In the genomic region with DNA sequence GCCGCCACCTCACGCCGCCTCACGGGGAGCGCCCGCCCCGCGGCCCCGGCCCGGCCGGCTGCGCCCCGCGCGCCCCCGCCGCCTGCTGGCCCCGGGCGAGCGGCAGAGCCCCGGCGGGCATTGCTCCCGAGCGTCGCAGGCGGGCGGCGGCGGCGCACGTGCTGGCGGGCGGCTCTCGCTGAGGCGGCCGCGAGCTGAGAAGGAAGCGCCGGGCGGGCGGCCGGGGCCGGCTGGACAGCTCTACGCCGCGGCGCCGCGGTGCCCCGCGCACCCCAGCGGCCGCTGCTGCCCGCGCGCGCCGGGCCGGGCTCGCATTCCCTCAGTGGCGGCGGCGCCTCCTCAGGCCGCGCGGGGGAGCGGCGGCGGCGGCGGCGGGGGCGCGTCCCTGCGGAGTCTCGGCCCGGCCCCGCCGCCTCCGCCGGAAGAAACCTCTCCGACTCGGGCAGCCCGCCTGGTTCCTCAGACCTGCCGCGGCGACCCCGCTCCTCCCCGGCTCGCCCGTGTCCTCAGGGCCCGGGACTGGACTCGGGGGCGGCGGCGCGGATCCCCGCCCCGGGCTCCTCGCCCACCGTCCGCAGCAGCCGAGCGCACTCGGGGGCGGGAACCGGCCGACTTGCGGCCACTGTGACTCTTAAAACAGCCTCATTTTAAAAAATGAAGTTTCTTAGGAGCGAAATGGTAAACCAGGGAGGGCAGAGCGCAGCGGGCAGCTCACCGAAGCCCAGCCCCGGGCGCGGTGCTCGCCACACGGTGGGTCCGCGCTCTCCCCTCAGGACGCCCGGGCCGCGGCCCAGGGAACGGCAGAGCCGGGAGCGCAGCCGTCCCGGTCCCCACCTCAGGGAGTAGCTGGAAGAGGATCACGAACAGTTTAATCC, we compare ENCODE assay signal across 1 cellular context.
A peak's percentile ranks its signal among the peaks of the same experiment; 100 is the strongest.
TF ChIP-seq lines count a peak whose summit lies in the region.

PITPNM2 (minus strand) TSS at position 287 of the 875 bp plus-strand sequence. CDS start 116,500 bp downstream, outside the sequence.

TF ChIP-seq in HepG2, 621 proteins besides CTCF, POLR2A, EP300 and RAD21 (continued from another document and continues in another):
- peak; percentile 87 for TF ChIP-seq KDM2A (CRISPR knock-in tag; IDR thresholded peaks at IDR 0.05; ENCODE audit: borderline replicate concordance, low read depth)
- no peak for TF ChIP-seq ERF (CRISPR knock-in tag; IDR thresholded peaks at IDR 0.05)
- TF ChIP-seq, protein P1, sequence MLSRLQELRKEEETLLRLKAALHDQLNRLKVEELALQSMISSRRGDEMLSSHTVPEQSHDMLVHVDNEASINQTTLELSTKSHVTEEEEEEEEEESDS (CRISPR knock-in tag; IDR thresholded peaks at IDR 0.05; ENCODE audit: borderline replicate concordance) = no peak
- TF ChIP-seq MLXIP (CRISPR knock-in tag; IDR thresholded peaks at IDR 0.05; ENCODE audit: borderline replicate concordance) = no peak
- TF ChIP-seq ZNF75D (CRISPR knock-in tag; IDR thresholded peaks at IDR 0.05; ENCODE audit: borderline replicate concordance) = no peak
- no peak for TF ChIP-seq DDIT3 (CRISPR knock-in tag; IDR thresholded peaks at IDR 0.05)
- no peak for TF ChIP-seq ESRRA (CRISPR knock-in tag; IDR thresholded peaks at IDR 0.05; ENCODE audit: low read depth)
- TF ChIP-seq, protein P2, sequence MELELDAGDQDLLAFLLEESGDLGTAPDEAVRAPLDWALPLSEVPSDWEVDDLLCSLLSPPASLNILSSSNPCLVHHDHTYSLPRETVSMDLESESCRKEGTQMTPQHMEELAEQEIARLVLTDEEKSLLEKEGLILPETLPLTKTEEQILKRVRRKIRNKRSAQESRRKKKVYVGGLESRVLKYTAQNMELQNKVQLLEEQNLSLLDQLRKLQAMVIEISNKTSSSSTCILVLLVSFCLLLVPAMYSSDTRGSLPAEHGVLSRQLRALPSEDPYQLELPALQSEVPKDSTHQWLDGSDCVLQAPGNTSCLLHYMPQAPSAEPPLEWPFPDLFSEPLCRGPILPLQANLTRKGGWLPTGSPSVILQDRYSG (CRISPR knock-in tag; IDR thresholded peaks at IDR 0.05) = no peak
- TF ChIP-seq ZNF343 (CRISPR knock-in tag; IDR thresholded peaks at IDR 0.05) = no peak
- no peak for TF ChIP-seq ZNF337 (CRISPR knock-in tag; IDR thresholded peaks at IDR 0.05; ENCODE audit: borderline replicate concordance, low read depth)
- TF ChIP-seq ZNF263 (CRISPR knock-in tag; IDR thresholded peaks at IDR 0.05) = 0 out of 2 replicates have a peak, but pooled peaks have one; percentile 23
- peak; percentile 32 to 35; a peak in 1 of 4 replicates for TF ChIP-seq HMGXB4 (CRISPR knock-in tag; IDR thresholded peaks at IDR 0.05; ENCODE audit: borderline replicate concordance in 1 of 2, low read depth in 1 of 2)
- TF ChIP-seq RBM22 (optimal IDR thresholded peaks at IDR 0.05; ENCODE audit: low read length) = no peak
- 0 out of 2 replicates have a peak, but pooled peaks have one; percentile 45 for TF ChIP-seq BATF2 (CRISPR knock-in tag; IDR thresholded peaks at IDR 0.05)
- TF ChIP-seq FOXC1 (CRISPR knock-in tag; IDR thresholded peaks at IDR 0.05; ENCODE audit: borderline replicate concordance) = 0 out of 2 replicates have a peak, but pooled peaks have one; percentile 55
- TF ChIP-seq KMT2B (CRISPR knock-in tag; IDR thresholded peaks at IDR 0.05) = no peak
- no peak for TF ChIP-seq KLF15 (CRISPR knock-in tag; IDR thresholded peaks at IDR 0.05; ENCODE audit: borderline replicate concordance)
- no peak for TF ChIP-seq DNMT3B (CRISPR knock-in tag; conservative IDR thresholded peaks at IDR 0.05)
- TF ChIP-seq ZC3H4 (CRISPR knock-in tag; IDR thresholded peaks at IDR 0.05; ENCODE audit: borderline replicate concordance) = no peak
- no peak for TF ChIP-seq ZNF639 (CRISPR knock-in tag; conservative IDR thresholded peaks at IDR 0.05)
- TF ChIP-seq HNF1B (CRISPR knock-in tag; IDR thresholded peaks at IDR 0.05) = no peak
- TF ChIP-seq GPN1 (CRISPR knock-in tag; IDR thresholded peaks at IDR 0.05; ENCODE audit: borderline replicate concordance) = no peak
- TF ChIP-seq TFAP4 (IDR thresholded peaks at IDR 0.05; ENCODE audit: borderline replicate concordance, low read depth) = no peak
- TF ChIP-seq, protein P3, sequence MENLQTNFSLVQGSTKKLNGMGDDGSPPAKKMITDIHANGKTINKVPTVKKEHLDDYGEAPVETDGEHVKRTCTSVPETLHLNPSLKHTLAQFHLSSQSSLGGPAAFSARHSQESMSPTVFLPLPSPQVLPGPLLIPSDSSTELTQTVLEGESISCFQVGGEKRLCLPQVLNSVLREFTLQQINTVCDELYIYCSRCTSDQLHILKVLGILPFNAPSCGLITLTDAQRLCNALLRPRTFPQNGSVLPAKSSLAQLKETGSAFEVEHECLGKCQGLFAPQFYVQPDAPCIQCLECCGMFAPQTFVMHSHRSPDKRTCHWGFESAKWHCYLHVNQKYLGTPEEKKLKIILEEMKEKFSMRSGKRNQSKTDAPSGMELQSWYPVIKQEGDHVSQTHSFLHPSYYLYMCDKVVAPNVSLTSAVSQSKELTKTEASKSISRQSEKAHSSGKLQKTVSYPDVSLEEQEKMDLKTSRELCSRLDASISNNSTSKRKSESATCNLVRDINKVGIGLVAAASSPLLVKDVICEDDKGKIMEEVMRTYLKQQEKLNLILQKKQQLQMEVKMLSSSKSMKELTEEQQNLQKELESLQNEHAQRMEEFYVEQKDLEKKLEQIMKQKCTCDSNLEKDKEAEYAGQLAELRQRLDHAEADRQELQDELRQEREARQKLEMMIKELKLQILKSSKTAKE (CRISPR knock-in tag; IDR thresholded peaks at IDR 0.05; ENCODE audit: borderline replicate concordance) = no peak
- TF ChIP-seq SETDB1 (CRISPR knock-in tag; IDR thresholded peaks at IDR 0.05; ENCODE audit: borderline replicate concordance) = no peak
- no peak for TF ChIP-seq DNMT1 (CRISPR knock-in tag; IDR thresholded peaks at IDR 0.05)
- TF ChIP-seq SAP130 (CRISPR knock-in tag; IDR thresholded peaks at IDR 0.05; ENCODE audit: low read depth) = no peak
- TF ChIP-seq IKZF4 (CRISPR knock-in tag; IDR thresholded peaks at IDR 0.05; ENCODE audit: borderline replicate concordance, low read depth, not compliant biosample characterization) = no peak
- no peak for TF ChIP-seq ZBTB7A (CRISPR knock-in tag; IDR thresholded peaks at IDR 0.05)
- TF ChIP-seq ZNF281 (CRISPR knock-in tag; IDR thresholded peaks at IDR 0.05; ENCODE audit: borderline replicate concordance) = no peak
- no peak for TF ChIP-seq ARNT (IDR thresholded peaks at IDR 0.05)
- TF ChIP-seq HOXA5 (CRISPR knock-in tag; IDR thresholded peaks at IDR 0.05) = 0 out of 2 replicates have a peak, but pooled peaks have one; percentile 31
- TF ChIP-seq BHLHE40 (IDR thresholded peaks at IDR 0.05; ENCODE audit: low read length) = peak; percentile 56; the same call in 1 of the 2 replicates
- TF ChIP-seq, protein P4, sequence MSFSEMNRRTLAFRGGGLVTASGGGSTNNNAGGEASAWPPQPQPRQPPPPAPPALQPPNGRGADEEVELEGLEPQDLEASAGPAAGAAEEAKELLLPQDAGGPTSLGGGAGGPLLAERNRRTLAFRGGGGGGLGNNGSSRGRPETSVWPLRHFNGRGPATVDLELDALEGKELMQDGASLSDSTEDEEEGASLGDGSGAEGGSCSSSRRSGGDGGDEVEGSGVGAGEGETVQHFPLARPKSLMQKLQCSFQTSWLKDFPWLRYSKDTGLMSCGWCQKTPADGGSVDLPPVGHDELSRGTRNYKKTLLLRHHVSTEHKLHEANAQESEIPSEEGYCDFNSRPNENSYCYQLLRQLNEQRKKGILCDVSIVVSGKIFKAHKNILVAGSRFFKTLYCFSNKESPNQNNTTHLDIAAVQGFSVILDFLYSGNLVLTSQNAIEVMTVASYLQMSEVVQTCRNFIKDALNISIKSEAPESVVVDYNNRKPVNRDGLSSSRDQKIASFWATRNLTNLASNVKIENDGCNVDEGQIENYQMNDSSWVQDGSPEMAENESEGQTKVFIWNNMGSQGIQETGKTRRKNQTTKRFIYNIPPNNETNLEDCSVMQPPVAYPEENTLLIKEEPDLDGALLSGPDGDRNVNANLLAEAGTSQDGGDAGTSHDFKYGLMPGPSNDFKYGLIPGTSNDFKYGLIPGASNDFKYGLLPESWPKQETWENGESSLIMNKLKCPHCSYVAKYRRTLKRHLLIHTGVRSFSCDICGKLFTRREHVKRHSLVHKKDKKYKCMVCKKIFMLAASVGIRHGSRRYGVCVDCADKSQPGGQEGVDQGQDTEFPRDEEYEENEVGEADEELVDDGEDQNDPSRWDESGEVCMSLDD (CRISPR knock-in tag; IDR thresholded peaks at IDR 0.05; ENCODE audit: borderline replicate concordance) = no peak
- no peak for TF ChIP-seq GATAD1 (CRISPR knock-in tag; IDR thresholded peaks at IDR 0.05)
